ENCODE assay signal across 8 cellular contexts in the genomic region with DNA sequence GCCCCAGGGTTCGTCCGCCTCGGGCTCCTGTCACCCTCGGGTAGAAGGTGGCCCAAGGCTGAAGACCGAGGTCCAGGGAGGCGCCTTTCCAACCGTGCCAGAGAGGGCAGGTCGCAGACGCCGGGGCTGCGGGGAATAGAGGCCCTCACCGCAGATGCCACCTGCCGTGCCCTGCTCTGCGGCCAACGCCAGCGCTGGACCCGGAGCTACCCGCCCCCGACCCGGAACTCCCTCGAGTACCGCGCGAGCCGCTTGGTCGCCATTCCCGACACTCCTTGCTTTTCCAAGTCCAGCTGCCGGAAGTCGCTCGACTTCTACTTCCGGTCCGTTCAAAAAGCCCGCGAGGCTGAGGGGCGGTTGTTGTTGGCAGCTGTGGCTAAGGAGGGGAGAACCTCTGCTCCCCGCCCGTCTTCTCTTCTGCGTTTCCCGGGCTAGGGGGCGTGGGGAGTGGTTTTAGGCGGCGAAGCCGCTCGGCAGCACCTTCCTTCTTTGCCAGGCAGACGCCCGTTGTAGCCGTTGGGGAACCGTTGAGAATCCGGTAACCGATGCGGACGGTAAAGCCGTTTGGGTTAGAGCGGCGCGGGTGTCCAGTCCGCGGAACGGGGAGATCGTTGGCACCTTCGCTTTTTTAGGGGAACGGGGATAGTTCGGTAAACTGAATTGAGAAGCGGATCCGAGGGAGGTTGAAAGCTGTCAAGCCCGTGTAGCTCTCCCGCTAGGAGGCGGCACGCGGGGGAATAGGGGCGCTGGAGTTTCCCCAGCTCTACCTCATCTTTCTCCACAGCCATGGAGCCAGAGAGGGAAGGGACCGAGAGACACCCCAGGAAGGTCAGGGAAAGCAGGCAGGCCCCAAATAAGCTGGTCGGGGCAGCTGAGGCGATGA. TPM values are rescaled to one million over a fixed set of nuclear protein-coding genes. Genes with fewer than 3 reads are reported as not detected.
A peak's percentile ranks its signal among the peaks of the same experiment; 100 is the strongest.
DNase-seq lines count a peak whose midpoint lies in the region; ATAC-seq and TF ChIP-seq lines count a peak whose summit lies in the region.

A gene with protein sequence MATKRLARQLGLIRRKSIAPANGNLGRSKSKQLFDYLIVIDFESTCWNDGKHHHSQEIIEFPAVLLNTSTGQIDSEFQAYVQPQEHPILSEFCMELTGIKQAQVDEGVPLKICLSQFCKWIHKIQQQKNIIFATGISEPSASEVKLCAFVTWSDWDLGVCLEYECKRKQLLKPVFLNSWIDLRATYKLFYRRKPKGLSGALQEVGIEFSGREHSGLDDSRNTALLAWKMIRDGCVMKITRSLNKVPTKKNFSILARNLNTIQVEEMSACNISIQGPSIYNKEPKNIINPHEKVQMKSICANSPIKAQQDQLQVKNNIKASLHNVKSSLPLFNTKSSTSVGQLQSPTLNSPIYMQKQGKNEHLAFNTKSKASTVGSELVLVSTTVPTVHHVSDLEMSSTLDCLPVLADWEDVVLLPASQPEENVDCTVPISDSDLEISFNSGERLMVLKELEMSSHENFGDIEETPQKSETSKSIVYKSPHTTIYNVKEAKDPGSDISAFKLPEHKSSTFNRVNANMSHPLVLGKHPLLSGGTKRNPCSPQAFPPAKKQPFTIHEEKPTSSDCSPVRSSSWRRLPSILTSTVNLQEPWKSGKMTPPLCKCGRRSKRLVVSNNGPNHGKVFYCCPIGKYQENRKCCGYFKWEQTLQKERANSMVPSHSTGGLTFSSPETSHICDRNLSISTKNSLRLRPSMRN (minus strand): TSS at position 305 of the 883 bp plus-strand sequence. CDS start 42 bp downstream, at position 263.
A gene with protein sequence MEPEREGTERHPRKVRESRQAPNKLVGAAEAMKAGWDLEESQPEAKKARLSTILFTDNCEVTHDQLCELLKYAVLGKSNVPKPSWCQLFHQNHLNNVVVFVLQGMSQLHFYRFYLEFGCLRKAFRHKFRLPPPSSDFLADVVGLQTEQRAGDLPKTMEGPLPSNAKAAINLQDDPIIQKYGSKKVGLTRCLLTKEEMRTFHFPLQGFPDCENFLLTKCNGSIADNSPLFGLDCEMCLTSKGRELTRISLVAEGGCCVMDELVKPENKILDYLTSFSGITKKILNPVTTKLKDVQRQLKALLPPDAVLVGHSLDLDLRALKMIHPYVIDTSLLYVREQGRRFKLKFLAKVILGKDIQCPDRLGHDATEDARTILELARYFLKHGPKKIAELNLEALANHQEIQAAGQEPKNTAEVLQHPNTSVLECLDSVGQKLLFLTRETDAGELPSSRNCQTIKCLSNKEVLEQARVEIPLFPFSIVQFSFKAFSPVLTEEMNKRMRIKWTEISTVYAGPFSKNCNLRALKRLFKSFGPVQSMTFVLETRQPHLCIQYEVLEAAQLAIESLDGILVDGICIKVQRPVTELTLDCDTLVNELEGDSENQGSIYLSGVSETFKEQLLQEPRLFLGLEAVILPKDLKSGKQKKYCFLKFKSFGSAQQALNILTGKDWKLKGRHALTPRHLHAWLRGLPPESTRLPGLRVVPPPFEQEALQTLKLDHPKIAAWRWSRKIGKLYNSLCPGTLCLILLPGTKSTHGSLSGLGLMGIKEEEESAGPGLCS (plus strand): TSS at position 360 of the 883 bp plus-strand sequence. CDS start 427 bp downstream, at position 787.

- peak; percentile 89 for DNase-seq in DMS153 (lab: John Stamatoyannopoulos, UW)
- DNase-seq in PC-9, result peak; percentile 89 to 96
- DNase-seq in activated T-cell treated with anti-CD3 and anti-CD28 coated beads, Interleukin-2, amount 50 U/mL, for 1 hour, result peak; percentile 75
- peak; percentile 88 for DNase-seq in stimulated activated CD8-positive, alpha-beta memory T cell treated with anti-CD3 and anti-CD28 coated beads, Interleukin-4, amount 100 ng/mL, for 48 hours

- H2AFZ ChIP-seq in PC-9, result peak within 1 kb of the TSS; percentile 97

- BruUV-seq in PC-9 (replicated peaks; lab: Mats Ljungman, UMichigan), result TSS peak; percentile 84

- peak; percentile 13; the same call in 1 of the 2 replicates for TF ChIP-seq EP300 in Ishikawa (IDR thresholded peaks at IDR 0.05; ENCODE audit: borderline replicate concordance)

- H3K9ac ChIP-seq in mucosa of stomach (ENCODE audit: low read length), result peak within 1 kb of the TSS; percentile 78

- no peak for TF ChIP-seq RAD21 in Ishikawa (IDR thresholded peaks at IDR 0.05; ENCODE audit: low read depth)

- no peaks in the 10 kb centered on the region for H3K36me3 ChIP-seq in PC-9 (ENCODE audit: low read depth)
- H3K36me3 ChIP-seq in esophagus (ENCODE audit: control insufficient read depth in 2 of 2, insufficient read depth in 2 of 2, low read length in 1 of 2), result no peaks in the 10 kb centered on the region
- no peaks in the 10 kb centered on the region for H3K36me3 ChIP-seq in mucosa of stomach (ENCODE audit: control insufficient read depth, insufficient read depth, low read length)

- ATAC-seq in GM21529 (IDR thresholded peaks at IDR 0.05; ENCODE audit: unreplicated experiment), result peak; percentile 86

- no peaks in the 10 kb centered on the region for H3K9me2 ChIP-seq in PC-9 (ENCODE audit: insufficient read depth)

- no peaks in the 10 kb centered on the region for H3K27me3 ChIP-seq in PC-9 (ENCODE audit: insufficient read depth, low read depth)
- H3K27me3 ChIP-seq in esophagus (ENCODE audit: control insufficient read depth in 1 of 2, insufficient read depth in 2 of 2, low read length in 2 of 2), result no peaks in the 10 kb centered on the region
- H3K27me3 ChIP-seq in mucosa of stomach (ENCODE audit: control insufficient read depth, insufficient read depth, low read length), result no peaks in the 10 kb centered on the region

- no peaks in the 10 kb centered on the region for H4K20me1 ChIP-seq in PC-9 (ENCODE audit: insufficient read depth)

- CTCF ChIA-PET in PC-9 (lab: Charles Lee), result interaction anchor here (0.6 to 1.1 kb wide), 4 partner anchors 45 to 1286 kb away, joined by 3 to 4 read pairs (median 4); no protein-coding TSS in a partner anchor

- WGBS in esophagus, 2 donors, result 0% methylated on average over 70 to 74 of the region's 74 CpGs

- H3K9me3 ChIP-seq in PC-9 (ENCODE audit: insufficient read depth, low read depth), result no peaks in the 10 kb centered on the region
- no peaks in the 10 kb centered on the region for H3K9me3 ChIP-seq in esophagus (ENCODE audit: control insufficient read depth in 2 of 2, insufficient read depth in 1 of 2, low read depth in 1 of 2, low read length in 1 of 2)
- no peaks in the 10 kb centered on the region for H3K9me3 ChIP-seq in mucosa of stomach (ENCODE audit: control insufficient read depth, low read length)

- intact Hi-C loops in PC-9 (cut with micrococcal nuclease; ENCODE audit: unreplicated experiment), result loop anchor here (1.0 to 2.0 kb wide), 4 partner anchors 65 to 494 kb away; a partner anchor contains a TSS

- peak within 1 kb of the TSS; percentile 91 for H3K4me2 ChIP-seq in PC-9

- H3K4me1 ChIP-seq in PC-9 (replicated peaks; ENCODE audit: insufficient read depth) (peaks cover 10% of the 10 kb centered on the region; the same call in 1 of the 2 replicates), esophagus (ENCODE audit: control insufficient read depth in 2 of 2, insufficient read depth in 2 of 2, low read length in 1 of 2) (peaks cover 0 to 2% of the 10 kb centered on the region in 2 donors), mucosa of stomach (ENCODE audit: control insufficient read depth, insufficient read depth, low read length) (peaks cover 21% of the 10 kb centered on the region)

- peaks cover 14% of the 10 kb centered on the region for H3K79me2 ChIP-seq in PC-9 (ENCODE audit: low read depth)

- H3K4me3 ChIP-seq in PC-9, result peak within 1 kb of the TSS; percentile 77
- H3K4me3 ChIP-seq in esophagus (ENCODE audit: low read depth in 1 of 2, low read length in 2 of 2), result peak within 1 kb of the TSS; percentile 92 to 98
- H3K4me3 ChIP-seq in mucosa of stomach (ENCODE audit: low read length), result peak within 1 kb of the TSS; percentile 85

- peak; percentile 53 for TF ChIP-seq CTCF in PC-9 (conservative IDR thresholded peaks at IDR 0.05)

- POLR2A ChIA-PET in PC-9 (lab: Charles Lee; ENCODE audit: unreplicated experiment), result interaction anchor here (0.6 kb wide), 3 partner anchors 8 to 1536 kb away, joined by 3 to 7 read pairs (median 6); no protein-coding TSS in a partner anchor

- H3K27ac ChIP-seq in PC-9 (peak within 1 kb of the TSS; percentile 47), esophagus (ENCODE audit: low read depth in 2 of 2, low read length in 1 of 2) (peak within 1 kb of the TSS; percentile 91)

- H3F3A ChIP-seq in PC-9 (ENCODE audit: insufficient read depth, low read depth), result peaks cover 21% of the 10 kb centered on the region

TF ChIP-seq in Ishikawa, 13 proteins besides CTCF, POLR2A, EP300 and RAD21 (continues in another document):
- TF ChIP-seq CEBPB (IDR thresholded peaks at IDR 0.05) (no peak), CREB1 (IDR thresholded peaks at IDR 0.05; ENCODE audit: low read depth) (no peak), EGR1 (IDR thresholded peaks at IDR 0.05) (peak; percentile 42)
- TF ChIP-seq, protein P1, sequence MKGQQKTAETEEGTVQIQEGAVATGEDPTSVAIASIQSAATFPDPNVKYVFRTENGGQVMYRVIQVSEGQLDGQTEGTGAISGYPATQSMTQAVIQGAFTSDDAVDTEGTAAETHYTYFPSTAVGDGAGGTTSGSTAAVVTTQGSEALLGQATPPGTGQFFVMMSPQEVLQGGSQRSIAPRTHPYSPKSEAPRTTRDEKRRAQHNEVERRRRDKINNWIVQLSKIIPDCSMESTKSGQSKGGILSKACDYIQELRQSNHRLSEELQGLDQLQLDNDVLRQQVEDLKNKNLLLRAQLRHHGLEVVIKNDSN (IDR thresholded peaks at IDR 0.05), result no peak; the same call in 1 of the 2 replicates
- TF ChIP-seq, protein P2, sequence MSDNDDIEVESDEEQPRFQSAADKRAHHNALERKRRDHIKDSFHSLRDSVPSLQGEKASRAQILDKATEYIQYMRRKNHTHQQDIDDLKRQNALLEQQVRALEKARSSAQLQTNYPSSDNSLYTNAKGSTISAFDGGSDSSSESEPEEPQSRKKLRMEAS (IDR thresholded peaks at IDR 0.05), result peak; percentile 88

RNA-seq across cellular contexts. Expression of the first gene that starts in this region (rescaled TPM):
- 25.6 and 29.5 TPM in 2 replicates for total RNA-seq in PC-9 (2021)
- 1 to 10 TPM; 7.7 to 8.0 TPM for polyA plus RNA-seq in esophagus

RNA-seq across cellular contexts. Expression of the second gene that starts in this region (rescaled TPM):
- 9.5 and 13.2 TPM in 2 replicates for total RNA-seq in PC-9 (2021)
- 1 to 10 TPM; 1.4 to 1.5 TPM for polyA plus RNA-seq in esophagus

Comparison
In these comparisons a context has a peak if more than half of its experiments do, and no peak if none do; other contexts are left out.
1. Peak in every context shown above with its lines: DNase-seq, ATAC-seq, H3K4me3 ChIP-seq and H3K27ac ChIP-seq.